1 cellular context compared by ENCODE assay signal in the genomic region with DNA sequence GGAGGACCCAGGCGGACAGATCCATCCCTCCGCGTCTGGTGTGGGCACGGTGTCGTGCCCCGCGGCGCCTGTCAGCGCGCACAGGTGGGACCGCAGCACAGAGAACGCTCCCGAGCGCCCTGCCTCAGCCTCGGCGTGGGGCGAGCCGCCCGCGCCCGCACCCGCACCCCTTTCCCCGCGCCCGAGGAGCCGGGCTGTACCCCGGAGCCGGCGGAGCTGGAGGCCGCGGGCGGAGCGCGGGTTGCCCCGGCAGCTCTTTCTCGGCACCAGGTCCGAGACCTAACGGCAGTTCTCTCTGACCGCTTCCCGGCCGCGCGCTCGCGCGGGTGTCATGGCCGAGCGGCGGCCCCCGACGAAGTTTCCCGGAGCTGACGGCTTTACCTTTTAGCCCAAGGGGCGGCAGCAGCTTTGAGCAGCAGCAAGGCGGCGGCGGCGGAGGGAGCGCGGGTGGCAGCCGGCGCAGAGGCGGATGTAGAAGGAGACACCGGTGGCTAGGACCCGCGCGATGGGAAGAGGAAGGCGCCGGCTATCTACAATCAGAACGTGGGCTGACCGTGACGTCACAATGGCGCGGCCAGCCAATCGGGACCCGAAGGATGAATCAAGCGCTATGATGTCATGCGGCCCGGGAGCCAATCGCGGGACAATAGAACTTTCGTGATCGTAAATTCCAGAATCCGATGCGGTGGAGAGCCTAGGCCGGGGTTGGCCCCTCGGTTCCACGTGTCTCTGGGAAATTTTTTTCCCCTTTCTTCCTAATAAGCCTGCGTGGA.
TF ChIP-seq lines count a peak whose summit lies in the region.

A gene with protein sequence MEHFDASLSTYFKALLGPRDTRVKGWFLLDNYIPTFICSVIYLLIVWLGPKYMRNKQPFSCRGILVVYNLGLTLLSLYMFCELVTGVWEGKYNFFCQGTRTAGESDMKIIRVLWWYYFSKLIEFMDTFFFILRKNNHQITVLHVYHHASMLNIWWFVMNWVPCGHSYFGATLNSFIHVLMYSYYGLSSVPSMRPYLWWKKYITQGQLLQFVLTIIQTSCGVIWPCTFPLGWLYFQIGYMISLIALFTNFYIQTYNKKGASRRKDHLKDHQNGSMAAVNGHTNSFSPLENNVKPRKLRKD (minus strand): TSS at position 515 of the 773 bp plus-strand sequence. CDS start 53,251 bp downstream, outside the sequence.

TF ChIP-seq in HepG2, 621 proteins besides CTCF, POLR2A, EP300 and RAD21 (continued from another document and continues in another):
- TF ChIP-seq, protein P1, sequence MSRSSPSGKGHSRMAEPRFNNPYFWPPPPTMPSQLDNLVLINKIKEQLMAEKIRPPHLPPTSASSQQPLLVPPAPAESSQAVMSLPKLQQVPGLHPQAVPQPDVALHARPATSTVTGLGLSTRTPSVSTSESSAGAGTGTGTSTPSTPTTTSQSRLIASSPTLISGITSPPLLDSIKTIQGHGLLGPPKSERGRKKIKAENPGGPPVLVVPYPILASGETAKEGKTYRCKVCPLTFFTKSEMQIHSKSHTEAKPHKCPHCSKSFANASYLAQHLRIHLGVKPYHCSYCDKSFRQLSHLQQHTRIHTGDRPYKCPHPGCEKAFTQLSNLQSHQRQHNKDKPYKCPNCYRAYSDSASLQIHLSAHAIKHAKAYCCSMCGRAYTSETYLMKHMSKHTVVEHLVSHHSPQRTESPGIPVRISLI (CRISPR knock-in tag; IDR thresholded peaks at IDR 0.05; ENCODE audit: borderline replicate concordance), result peak; percentile 84
- TF ChIP-seq FOXJ3 (CRISPR knock-in tag; IDR thresholded peaks at IDR 0.05; ENCODE audit: borderline replicate concordance), result peak; percentile 83
- no peak for TF ChIP-seq NFKBIZ (CRISPR knock-in tag; IDR thresholded peaks at IDR 0.05)
- TF ChIP-seq IRF2 (CRISPR knock-in tag; IDR thresholded peaks at IDR 0.05), result peak; percentile 56; the same call in 1 of the 2 replicates
- no peak for TF ChIP-seq SNRNP70 (IDR thresholded peaks at IDR 0.05; ENCODE audit: low read depth, low read length)
- TF ChIP-seq SNAI1 (CRISPR knock-in tag; IDR thresholded peaks at IDR 0.05; ENCODE audit: borderline replicate concordance), result no peak; the same call in 1 of the 2 replicates
- no peak for TF ChIP-seq SKI (IDR thresholded peaks at IDR 0.05; ENCODE audit: partially characterized antibody)
- peak; percentile 40; the same call in 1 of the 2 replicates for TF ChIP-seq ZNF331 (CRISPR knock-in tag; IDR thresholded peaks at IDR 0.05)
- TF ChIP-seq, protein P2, sequence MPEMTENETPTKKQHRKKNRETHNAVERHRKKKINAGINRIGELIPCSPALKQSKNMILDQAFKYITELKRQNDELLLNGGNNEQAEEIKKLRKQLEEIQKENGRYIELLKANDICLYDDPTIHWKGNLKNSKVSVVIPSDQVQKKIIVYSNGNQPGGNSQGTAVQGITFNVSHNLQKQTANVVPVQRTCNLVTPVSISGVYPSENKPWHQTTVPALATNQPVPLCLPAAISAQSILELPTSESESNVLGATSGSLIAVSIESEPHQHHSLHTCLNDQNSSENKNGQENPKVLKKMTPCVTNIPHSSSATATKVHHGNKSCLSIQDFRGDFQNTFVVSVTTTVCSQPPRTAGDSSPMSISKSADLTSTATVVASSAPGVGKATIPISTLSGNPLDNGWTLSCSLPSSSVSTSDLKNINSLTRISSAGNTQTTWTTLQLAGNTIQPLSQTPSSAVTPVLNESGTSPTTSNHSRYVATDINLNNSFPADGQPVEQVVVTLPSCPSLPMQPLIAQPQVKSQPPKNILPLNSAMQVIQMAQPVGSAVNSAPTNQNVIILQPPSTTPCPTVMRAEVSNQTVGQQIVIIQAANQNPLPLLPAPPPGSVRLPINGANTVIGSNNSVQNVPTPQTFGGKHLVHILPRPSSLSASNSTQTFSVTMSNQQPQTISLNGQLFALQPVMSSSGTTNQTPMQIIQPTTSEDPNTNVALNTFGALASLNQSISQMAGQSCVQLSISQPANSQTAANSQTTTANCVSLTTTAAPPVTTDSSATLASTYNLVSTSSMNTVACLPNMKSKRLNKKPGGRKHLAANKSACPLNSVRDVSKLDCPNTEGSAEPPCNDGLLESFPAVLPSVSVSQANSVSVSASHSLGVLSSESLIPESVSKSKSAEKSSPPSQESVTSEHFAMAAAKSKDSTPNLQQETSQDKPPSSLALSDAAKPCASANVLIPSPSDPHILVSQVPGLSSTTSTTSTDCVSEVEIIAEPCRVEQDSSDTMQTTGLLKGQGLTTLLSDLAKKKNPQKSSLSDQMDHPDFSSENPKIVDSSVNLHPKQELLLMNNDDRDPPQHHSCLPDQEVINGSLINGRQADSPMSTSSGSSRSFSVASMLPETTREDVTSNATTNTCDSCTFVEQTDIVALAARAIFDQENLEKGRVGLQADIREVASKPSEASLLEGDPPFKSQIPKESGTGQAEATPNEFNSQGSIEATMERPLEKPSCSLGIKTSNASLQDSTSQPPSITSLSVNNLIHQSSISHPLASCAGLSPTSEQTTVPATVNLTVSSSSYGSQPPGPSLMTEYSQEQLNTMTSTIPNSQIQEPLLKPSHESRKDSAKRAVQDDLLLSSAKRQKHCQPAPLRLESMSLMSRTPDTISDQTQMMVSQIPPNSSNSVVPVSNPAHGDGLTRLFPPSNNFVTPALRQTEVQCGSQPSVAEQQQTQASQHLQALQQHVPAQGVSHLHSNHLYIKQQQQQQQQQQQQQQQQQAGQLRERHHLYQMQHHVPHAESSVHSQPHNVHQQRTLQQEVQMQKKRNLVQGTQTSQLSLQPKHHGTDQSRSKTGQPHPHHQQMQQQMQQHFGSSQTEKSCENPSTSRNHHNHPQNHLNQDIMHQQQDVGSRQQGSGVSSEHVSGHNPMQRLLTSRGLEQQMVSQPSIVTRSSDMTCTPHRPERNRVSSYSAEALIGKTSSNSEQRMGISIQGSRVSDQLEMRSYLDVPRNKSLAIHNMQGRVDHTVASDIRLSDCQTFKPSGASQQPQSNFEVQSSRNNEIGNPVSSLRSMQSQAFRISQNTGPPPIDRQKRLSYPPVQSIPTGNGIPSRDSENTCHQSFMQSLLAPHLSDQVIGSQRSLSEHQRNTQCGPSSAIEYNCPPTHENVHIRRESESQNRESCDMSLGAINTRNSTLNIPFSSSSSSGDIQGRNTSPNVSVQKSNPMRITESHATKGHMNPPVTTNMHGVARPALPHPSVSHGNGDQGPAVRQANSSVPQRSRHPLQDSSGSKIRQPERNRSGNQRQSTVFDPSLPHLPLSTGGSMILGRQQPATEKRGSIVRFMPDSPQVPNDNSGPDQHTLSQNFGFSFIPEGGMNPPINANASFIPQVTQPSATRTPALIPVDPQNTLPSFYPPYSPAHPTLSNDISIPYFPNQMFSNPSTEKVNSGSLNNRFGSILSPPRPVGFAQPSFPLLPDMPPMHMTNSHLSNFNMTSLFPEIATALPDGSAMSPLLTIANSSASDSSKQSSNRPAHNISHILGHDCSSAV (CRISPR knock-in tag; IDR thresholded peaks at IDR 0.05; ENCODE audit: borderline replicate concordance), result no peak
- TF ChIP-seq TAF15 (IDR thresholded peaks at IDR 0.05; ENCODE audit: low read depth, low read length, poor library complexity, severe bottlenecking), result no peak
- no peak; the same call in 1 of the 2 replicates for TF ChIP-seq HOXD1 (CRISPR knock-in tag; IDR thresholded peaks at IDR 0.05)
- no peak for TF ChIP-seq TSC22D2 (CRISPR knock-in tag; IDR thresholded peaks at IDR 0.05; ENCODE audit: borderline replicate concordance)
- TF ChIP-seq TCF12 (IDR thresholded peaks at IDR 0.05), result no peak
- no peak; the same call in 1 of the 2 replicates for TF ChIP-seq TCF12 (CRISPR knock-in tag; IDR thresholded peaks at IDR 0.05)
- no peak; the same call in 1 of the 2 replicates for TF ChIP-seq ELF4 (CRISPR knock-in tag; IDR thresholded peaks at IDR 0.05; ENCODE audit: borderline replicate concordance)
- no peak for TF ChIP-seq PCBP2 (optimal IDR thresholded peaks at IDR 0.05; ENCODE audit: low read depth, low read length, poor library complexity, severe bottlenecking)
- peak; percentile 72; the same call in 1 of the 3 replicates for TF ChIP-seq MXI1 (IDR thresholded peaks at IDR 0.05; ENCODE audit: borderline replicate concordance, low read depth, low read length)
- TF ChIP-seq MEIS2 (CRISPR knock-in tag; IDR thresholded peaks at IDR 0.05), result peak; percentile 39; the same call in 1 of the 2 replicates
- TF ChIP-seq ZBTB20 (CRISPR knock-in tag; IDR thresholded peaks at IDR 0.05; ENCODE audit: borderline replicate concordance, low read depth), result peak; percentile 59; the same call in 1 of the 2 replicates
- TF ChIP-seq CC2D1A (CRISPR knock-in tag; IDR thresholded peaks at IDR 0.05), result no peak
- 0 out of 2 replicates have a peak, but pooled peaks have one; percentile 17 for TF ChIP-seq ZBTB7A (CRISPR knock-in tag; IDR thresholded peaks at IDR 0.05)
- TF ChIP-seq, protein P3, sequence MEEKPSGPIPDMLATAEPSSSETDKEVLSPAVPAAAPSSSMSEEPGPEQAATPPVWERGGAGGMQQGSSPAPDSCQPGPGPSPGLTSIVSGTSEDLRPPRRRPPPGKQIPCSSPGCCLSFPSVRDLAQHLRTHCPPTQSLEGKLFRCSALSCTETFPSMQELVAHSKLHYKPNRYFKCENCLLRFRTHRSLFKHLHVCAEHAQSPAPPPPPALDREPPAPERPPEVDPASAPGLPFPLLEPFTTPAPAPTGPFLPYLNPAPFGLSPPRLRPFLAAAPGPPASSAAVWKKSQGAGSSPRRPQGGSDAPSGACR (CRISPR knock-in tag; IDR thresholded peaks at IDR 0.05), result no peak
- TF ChIP-seq NFYB (CRISPR knock-in tag; IDR thresholded peaks at IDR 0.05), result peak; percentile 99
- TF ChIP-seq, protein P4, sequence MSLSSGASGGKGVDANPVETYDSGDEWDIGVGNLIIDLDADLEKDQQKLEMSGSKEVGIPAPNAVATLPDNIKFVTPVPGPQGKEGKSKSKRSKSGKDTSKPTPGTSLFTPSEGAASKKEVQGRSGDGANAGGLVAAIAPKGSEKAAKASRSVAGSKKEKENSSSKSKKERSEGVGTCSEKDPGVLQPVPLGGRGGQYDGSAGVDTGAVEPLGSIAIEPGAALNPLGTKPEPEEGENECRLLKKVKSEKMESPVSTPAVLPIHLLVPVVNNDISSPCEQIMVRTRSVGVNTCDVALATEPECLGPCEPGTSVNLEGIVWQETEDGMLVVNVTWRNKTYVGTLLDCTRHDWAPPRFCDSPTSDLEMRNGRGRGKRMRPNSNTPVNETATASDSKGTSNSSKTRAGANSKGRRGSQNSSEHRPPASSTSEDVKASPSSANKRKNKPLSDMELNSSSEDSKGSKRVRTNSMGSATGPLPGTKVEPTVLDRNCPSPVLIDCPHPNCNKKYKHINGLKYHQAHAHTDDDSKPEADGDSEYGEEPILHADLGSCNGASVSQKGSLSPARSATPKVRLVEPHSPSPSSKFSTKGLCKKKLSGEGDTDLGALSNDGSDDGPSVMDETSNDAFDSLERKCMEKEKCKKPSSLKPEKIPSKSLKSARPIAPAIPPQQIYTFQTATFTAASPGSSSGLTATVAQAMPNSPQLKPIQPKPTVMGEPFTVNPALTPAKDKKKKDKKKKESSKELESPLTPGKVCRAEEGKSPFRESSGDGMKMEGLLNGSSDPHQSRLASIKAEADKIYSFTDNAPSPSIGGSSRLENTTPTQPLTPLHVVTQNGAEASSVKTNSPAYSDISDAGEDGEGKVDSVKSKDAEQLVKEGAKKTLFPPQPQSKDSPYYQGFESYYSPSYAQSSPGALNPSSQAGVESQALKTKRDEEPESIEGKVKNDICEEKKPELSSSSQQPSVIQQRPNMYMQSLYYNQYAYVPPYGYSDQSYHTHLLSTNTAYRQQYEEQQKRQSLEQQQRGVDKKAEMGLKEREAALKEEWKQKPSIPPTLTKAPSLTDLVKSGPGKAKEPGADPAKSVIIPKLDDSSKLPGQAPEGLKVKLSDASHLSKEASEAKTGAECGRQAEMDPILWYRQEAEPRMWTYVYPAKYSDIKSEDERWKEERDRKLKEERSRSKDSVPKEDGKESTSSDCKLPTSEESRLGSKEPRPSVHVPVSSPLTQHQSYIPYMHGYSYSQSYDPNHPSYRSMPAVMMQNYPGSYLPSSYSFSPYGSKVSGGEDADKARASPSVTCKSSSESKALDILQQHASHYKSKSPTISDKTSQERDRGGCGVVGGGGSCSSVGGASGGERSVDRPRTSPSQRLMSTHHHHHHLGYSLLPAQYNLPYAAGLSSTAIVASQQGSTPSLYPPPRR (CRISPR knock-in tag; IDR thresholded peaks at IDR 0.05; ENCODE audit: borderline replicate concordance), result no peak
- TF ChIP-seq ZNF138 (CRISPR knock-in tag; IDR thresholded peaks at IDR 0.05; ENCODE audit: low read depth), result 0 out of 2 replicates have a peak, but pooled peaks have one; percentile 65
- TF ChIP-seq, protein P5, sequence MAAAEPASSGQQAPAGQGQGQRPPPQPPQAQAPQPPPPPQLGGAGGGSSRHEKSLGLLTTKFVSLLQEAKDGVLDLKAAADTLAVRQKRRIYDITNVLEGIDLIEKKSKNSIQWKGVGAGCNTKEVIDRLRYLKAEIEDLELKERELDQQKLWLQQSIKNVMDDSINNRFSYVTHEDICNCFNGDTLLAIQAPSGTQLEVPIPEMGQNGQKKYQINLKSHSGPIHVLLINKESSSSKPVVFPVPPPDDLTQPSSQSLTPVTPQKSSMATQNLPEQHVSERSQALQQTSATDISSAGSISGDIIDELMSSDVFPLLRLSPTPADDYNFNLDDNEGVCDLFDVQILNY (CRISPR knock-in tag; conservative IDR thresholded peaks at IDR 0.05), result no peak
- TF ChIP-seq ZNF296 (CRISPR knock-in tag; conservative IDR thresholded peaks at IDR 0.05), result no peak
- TF ChIP-seq, protein P6, sequence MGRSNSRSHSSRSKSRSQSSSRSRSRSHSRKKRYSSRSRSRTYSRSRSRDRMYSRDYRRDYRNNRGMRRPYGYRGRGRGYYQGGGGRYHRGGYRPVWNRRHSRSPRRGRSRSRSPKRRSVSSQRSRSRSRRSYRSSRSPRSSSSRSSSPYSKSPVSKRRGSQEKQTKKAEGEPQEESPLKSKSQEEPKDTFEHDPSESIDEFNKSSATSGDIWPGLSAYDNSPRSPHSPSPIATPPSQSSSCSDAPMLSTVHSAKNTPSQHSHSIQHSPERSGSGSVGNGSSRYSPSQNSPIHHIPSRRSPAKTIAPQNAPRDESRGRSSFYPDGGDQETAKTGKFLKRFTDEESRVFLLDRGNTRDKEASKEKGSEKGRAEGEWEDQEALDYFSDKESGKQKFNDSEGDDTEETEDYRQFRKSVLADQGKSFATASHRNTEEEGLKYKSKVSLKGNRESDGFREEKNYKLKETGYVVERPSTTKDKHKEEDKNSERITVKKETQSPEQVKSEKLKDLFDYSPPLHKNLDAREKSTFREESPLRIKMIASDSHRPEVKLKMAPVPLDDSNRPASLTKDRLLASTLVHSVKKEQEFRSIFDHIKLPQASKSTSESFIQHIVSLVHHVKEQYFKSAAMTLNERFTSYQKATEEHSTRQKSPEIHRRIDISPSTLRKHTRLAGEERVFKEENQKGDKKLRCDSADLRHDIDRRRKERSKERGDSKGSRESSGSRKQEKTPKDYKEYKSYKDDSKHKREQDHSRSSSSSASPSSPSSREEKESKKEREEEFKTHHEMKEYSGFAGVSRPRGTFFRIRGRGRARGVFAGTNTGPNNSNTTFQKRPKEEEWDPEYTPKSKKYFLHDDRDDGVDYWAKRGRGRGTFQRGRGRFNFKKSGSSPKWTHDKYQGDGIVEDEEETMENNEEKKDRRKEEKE (IDR thresholded peaks at IDR 0.05), result no peak
- TF ChIP-seq, protein P7, sequence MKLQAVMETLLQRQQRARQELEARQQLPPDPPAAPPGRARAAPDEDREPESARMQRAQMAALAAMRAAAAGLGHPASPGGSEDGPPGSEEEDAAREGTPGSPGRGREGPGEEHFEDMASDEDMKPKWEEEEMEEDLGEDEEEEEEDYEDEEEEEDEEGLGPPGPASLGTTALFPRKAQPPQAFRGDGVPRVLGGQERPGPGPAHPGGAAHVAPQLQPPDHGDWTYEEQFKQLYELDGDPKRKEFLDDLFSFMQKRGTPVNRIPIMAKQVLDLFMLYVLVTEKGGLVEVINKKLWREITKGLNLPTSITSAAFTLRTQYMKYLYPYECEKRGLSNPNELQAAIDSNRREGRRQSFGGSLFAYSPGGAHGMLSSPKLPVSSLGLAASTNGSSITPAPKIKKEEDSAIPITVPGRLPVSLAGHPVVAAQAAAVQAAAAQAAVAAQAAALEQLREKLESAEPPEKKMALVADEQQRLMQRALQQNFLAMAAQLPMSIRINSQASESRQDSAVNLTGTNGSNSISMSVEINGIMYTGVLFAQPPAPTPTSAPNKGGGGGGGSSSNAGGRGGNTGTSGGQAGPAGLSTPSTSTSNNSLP (IDR thresholded peaks at IDR 0.05; ENCODE audit: low read depth, low read length), result no peak
- TF ChIP-seq PHF20 (CRISPR knock-in tag; IDR thresholded peaks at IDR 0.05), result no peak
- TF ChIP-seq JUND (CRISPR knock-in tag; IDR thresholded peaks at IDR 0.05), result no peak; the same call in 1 of the 2 replicates
